ENCODE assay signal across 1 cellular context in the genomic region with DNA sequence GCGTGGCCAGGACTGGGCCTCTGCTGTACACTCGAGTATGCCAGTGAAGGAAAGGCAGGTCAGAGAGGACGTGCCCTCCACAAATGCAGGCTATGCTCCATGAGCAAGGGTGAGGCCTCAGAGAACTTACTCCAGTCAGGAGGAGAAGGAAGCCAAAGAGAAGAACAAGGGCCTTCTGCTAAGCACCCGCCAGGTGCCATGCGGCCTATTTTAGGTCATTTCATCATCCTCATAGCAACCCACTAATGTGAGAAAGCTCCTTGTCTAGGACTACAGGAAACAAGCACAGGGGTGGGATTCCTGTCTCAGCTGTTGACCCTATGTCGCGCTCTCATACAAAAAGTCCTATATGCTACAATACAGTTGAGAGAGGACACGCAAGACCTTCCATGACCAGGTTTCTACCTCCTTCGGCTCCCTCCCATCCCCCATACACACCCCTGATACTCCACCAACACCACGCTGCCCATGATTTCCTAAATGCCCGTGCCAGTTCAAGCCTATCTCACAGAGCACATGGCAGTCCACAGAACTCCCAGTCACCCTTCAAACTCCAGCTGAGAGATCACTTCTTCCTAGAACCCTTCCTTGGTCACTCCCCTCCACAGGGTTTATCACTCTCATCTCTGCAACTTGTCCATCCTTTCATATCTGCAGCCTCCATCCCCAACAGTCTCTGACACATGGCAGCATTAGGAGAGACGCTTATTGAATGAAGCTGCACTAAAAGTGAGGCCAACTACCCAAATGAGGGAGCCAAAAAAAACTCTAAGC.
A peak's percentile ranks its signal among the peaks of the same experiment; 100 is the strongest.
TF ChIP-seq lines count a peak whose summit lies in the region.

No MANE protein-coding gene starts in this region.

TF ChIP-seq in K562, 482 proteins besides CTCF, POLR2A, EP300 and RAD21 (continued from another document and continues in another):
- TF ChIP-seq, protein P1, sequence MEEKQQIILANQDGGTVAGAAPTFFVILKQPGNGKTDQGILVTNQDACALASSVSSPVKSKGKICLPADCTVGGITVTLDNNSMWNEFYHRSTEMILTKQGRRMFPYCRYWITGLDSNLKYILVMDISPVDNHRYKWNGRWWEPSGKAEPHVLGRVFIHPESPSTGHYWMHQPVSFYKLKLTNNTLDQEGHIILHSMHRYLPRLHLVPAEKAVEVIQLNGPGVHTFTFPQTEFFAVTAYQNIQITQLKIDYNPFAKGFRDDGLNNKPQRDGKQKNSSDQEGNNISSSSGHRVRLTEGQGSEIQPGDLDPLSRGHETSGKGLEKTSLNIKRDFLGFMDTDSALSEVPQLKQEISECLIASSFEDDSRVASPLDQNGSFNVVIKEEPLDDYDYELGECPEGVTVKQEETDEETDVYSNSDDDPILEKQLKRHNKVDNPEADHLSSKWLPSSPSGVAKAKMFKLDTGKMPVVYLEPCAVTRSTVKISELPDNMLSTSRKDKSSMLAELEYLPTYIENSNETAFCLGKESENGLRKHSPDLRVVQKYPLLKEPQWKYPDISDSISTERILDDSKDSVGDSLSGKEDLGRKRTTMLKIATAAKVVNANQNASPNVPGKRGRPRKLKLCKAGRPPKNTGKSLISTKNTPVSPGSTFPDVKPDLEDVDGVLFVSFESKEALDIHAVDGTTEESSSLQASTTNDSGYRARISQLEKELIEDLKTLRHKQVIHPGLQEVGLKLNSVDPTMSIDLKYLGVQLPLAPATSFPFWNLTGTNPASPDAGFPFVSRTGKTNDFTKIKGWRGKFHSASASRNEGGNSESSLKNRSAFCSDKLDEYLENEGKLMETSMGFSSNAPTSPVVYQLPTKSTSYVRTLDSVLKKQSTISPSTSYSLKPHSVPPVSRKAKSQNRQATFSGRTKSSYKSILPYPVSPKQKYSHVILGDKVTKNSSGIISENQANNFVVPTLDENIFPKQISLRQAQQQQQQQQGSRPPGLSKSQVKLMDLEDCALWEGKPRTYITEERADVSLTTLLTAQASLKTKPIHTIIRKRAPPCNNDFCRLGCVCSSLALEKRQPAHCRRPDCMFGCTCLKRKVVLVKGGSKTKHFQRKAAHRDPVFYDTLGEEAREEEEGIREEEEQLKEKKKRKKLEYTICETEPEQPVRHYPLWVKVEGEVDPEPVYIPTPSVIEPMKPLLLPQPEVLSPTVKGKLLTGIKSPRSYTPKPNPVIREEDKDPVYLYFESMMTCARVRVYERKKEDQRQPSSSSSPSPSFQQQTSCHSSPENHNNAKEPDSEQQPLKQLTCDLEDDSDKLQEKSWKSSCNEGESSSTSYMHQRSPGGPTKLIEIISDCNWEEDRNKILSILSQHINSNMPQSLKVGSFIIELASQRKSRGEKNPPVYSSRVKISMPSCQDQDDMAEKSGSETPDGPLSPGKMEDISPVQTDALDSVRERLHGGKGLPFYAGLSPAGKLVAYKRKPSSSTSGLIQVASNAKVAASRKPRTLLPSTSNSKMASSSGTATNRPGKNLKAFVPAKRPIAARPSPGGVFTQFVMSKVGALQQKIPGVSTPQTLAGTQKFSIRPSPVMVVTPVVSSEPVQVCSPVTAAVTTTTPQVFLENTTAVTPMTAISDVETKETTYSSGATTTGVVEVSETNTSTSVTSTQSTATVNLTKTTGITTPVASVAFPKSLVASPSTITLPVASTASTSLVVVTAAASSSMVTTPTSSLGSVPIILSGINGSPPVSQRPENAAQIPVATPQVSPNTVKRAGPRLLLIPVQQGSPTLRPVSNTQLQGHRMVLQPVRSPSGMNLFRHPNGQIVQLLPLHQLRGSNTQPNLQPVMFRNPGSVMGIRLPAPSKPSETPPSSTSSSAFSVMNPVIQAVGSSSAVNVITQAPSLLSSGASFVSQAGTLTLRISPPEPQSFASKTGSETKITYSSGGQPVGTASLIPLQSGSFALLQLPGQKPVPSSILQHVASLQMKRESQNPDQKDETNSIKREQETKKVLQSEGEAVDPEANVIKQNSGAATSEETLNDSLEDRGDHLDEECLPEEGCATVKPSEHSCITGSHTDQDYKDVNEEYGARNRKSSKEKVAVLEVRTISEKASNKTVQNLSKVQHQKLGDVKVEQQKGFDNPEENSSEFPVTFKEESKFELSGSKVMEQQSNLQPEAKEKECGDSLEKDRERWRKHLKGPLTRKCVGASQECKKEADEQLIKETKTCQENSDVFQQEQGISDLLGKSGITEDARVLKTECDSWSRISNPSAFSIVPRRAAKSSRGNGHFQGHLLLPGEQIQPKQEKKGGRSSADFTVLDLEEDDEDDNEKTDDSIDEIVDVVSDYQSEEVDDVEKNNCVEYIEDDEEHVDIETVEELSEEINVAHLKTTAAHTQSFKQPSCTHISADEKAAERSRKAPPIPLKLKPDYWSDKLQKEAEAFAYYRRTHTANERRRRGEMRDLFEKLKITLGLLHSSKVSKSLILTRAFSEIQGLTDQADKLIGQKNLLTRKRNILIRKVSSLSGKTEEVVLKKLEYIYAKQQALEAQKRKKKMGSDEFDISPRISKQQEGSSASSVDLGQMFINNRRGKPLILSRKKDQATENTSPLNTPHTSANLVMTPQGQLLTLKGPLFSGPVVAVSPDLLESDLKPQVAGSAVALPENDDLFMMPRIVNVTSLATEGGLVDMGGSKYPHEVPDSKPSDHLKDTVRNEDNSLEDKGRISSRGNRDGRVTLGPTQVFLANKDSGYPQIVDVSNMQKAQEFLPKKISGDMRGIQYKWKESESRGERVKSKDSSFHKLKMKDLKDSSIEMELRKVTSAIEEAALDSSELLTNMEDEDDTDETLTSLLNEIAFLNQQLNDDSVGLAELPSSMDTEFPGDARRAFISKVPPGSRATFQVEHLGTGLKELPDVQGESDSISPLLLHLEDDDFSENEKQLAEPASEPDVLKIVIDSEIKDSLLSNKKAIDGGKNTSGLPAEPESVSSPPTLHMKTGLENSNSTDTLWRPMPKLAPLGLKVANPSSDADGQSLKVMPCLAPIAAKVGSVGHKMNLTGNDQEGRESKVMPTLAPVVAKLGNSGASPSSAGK (IDR thresholded peaks at IDR 0.05): peak; percentile 56; the same call in 1 of the 2 replicates
- TF ChIP-seq CXXC5 (CRISPR knock-in tag; IDR thresholded peaks at IDR 0.05) (peak; percentile 49), FOXA3 (CRISPR knock-in tag; conservative IDR thresholded peaks at IDR 0.05 in 1 of 2, IDR thresholded peaks at IDR 0.05 in 1 of 2) (no peak; a peak in 1 of 4 replicates), CCAR2 (IDR thresholded peaks at IDR 0.05; ENCODE audit: low read depth, low read length) (no peak), SRSF7 (optimal IDR thresholded peaks at IDR 0.05; ENCODE audit: low read depth, low read length) (no peak), ZNF583 (CRISPR knock-in tag; IDR thresholded peaks at IDR 0.05) (no peak), MAFK (IDR thresholded peaks at IDR 0.05; ENCODE audit: low read length) (no peak), MCM3 (IDR thresholded peaks at IDR 0.05) (no peak), ZNF830 (CRISPR knock-in tag; IDR thresholded peaks at IDR 0.05) (0 out of 2 replicates have a peak, but pooled peaks have one; percentile 58), TAF1 (IDR thresholded peaks at IDR 0.05; ENCODE audit: control insufficient read depth, extremely low read depth, insufficient read depth, low read length, severe bottlenecking) (no peak), OTX1 (CRISPR knock-in tag; IDR thresholded peaks at IDR 0.05) (no peak), HDAC8 (tag; IDR thresholded peaks at IDR 0.05) (no peak), MEF2A (IDR thresholded peaks at IDR 0.05; ENCODE audit: control insufficient read depth, low read depth, low read length) (no peak), ZNF76 (CRISPR knock-in tag; IDR thresholded peaks at IDR 0.05; ENCODE audit: borderline replicate concordance) (no peak), RUNX1 (IDR thresholded peaks at IDR 0.05; ENCODE audit: low read depth) (no peak), CAMTA2 (CRISPR knock-in tag; conservative IDR thresholded peaks at IDR 0.05) (no peak), RHOXF2B (CRISPR knock-in tag; conservative IDR thresholded peaks at IDR 0.05) (no peak), ARID1B (IDR thresholded peaks at IDR 0.05) (peak; percentile 85), ZFP30 (CRISPR knock-in tag; IDR thresholded peaks at IDR 0.05; ENCODE audit: borderline replicate concordance) (no peak), BHLHE40 (IDR thresholded peaks at IDR 0.05; ENCODE audit: low read length) (peak; percentile 25; the same call in 1 of the 2 replicates), SOX6 (IDR thresholded peaks at IDR 0.05) (0 out of 2 replicates have a peak, but pooled peaks have one; percentile 14), KLF1 (tag; IDR thresholded peaks at IDR 0.05) (no peak), RAD51 (IDR thresholded peaks at IDR 0.05; ENCODE audit: borderline replicate concordance, low read depth) (0 out of 2 replicates have a peak, but pooled peaks have one; percentile 12), MTA1 (IDR thresholded peaks at IDR 0.05; ENCODE audit: borderline replicate concordance) (no peak), PRPF4 (IDR thresholded peaks at IDR 0.05; ENCODE audit: insufficient read depth, low read depth, low read length, poor library complexity, severe bottlenecking) (no peak), ATF1 (CRISPR knock-in tag; IDR thresholded peaks at IDR 0.05) (no peak), ATF1 (tag; IDR thresholded peaks at IDR 0.05) (no peak), PCBP1 (IDR thresholded peaks at IDR 0.05; ENCODE audit: low read depth, low read length, poor library complexity, severe bottlenecking) (no peak), NFIX (CRISPR knock-in tag; IDR thresholded peaks at IDR 0.05; ENCODE audit: low read depth) (no peak), E2F3 (CRISPR knock-in tag; IDR thresholded peaks at IDR 0.05) (no peak)
- TF ChIP-seq, protein P2, sequence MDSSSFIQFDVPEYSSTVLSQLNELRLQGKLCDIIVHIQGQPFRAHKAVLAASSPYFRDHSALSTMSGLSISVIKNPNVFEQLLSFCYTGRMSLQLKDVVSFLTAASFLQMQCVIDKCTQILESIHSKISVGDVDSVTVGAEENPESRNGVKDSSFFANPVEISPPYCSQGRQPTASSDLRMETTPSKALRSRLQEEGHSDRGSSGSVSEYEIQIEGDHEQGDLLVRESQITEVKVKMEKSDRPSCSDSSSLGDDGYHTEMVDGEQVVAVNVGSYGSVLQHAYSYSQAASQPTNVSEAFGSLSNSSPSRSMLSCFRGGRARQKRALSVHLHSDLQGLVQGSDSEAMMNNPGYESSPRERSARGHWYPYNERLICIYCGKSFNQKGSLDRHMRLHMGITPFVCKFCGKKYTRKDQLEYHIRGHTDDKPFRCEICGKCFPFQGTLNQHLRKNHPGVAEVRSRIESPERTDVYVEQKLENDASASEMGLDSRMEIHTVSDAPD (CRISPR knock-in tag; IDR thresholded peaks at IDR 0.05): no peak
- TF ChIP-seq, protein P3, sequence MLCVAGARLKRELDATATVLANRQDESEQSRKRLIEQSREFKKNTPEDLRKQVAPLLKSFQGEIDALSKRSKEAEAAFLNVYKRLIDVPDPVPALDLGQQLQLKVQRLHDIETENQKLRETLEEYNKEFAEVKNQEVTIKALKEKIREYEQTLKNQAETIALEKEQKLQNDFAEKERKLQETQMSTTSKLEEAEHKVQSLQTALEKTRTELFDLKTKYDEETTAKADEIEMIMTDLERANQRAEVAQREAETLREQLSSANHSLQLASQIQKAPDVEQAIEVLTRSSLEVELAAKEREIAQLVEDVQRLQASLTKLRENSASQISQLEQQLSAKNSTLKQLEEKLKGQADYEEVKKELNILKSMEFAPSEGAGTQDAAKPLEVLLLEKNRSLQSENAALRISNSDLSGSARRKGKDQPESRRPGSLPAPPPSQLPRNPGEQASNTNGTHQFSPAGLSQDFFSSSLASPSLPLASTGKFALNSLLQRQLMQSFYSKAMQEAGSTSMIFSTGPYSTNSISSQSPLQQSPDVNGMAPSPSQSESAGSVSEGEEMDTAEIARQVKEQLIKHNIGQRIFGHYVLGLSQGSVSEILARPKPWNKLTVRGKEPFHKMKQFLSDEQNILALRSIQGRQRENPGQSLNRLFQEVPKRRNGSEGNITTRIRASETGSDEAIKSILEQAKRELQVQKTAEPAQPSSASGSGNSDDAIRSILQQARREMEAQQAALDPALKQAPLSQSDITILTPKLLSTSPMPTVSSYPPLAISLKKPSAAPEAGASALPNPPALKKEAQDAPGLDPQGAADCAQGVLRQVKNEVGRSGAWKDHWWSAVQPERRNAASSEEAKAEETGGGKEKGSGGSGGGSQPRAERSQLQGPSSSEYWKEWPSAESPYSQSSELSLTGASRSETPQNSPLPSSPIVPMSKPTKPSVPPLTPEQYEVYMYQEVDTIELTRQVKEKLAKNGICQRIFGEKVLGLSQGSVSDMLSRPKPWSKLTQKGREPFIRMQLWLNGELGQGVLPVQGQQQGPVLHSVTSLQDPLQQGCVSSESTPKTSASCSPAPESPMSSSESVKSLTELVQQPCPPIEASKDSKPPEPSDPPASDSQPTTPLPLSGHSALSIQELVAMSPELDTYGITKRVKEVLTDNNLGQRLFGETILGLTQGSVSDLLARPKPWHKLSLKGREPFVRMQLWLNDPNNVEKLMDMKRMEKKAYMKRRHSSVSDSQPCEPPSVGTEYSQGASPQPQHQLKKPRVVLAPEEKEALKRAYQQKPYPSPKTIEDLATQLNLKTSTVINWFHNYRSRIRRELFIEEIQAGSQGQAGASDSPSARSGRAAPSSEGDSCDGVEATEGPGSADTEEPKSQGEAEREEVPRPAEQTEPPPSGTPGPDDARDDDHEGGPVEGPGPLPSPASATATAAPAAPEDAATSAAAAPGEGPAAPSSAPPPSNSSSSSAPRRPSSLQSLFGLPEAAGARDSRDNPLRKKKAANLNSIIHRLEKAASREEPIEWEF (CRISPR knock-in tag; IDR thresholded peaks at IDR 0.05): no peak
- TF ChIP-seq, protein P4, sequence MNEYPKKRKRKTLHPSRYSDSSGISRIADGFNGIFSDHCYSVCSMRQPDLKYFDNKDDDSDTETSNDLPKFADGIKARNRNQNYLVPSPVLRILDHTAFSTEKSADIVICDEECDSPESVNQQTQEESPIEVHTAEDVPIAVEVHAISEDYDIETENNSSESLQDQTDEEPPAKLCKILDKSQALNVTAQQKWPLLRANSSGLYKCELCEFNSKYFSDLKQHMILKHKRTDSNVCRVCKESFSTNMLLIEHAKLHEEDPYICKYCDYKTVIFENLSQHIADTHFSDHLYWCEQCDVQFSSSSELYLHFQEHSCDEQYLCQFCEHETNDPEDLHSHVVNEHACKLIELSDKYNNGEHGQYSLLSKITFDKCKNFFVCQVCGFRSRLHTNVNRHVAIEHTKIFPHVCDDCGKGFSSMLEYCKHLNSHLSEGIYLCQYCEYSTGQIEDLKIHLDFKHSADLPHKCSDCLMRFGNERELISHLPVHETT (CRISPR knock-in tag; conservative IDR thresholded peaks at IDR 0.05 in 1 of 2, IDR thresholded peaks at IDR 0.05 in 1 of 2): no peak
- TF ChIP-seq, protein P5, sequence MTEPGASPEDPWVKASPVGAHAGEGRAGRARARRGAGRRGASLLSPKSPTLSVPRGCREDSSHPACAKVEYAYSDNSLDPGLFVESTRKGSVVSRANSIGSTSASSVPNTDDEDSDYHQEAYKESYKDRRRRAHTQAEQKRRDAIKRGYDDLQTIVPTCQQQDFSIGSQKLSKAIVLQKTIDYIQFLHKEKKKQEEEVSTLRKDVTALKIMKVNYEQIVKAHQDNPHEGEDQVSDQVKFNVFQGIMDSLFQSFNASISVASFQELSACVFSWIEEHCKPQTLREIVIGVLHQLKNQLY (CRISPR knock-in tag; conservative IDR thresholded peaks at IDR 0.05): no peak
